13 cellular contexts compared by ENCODE assay signal in the genomic region with DNA sequence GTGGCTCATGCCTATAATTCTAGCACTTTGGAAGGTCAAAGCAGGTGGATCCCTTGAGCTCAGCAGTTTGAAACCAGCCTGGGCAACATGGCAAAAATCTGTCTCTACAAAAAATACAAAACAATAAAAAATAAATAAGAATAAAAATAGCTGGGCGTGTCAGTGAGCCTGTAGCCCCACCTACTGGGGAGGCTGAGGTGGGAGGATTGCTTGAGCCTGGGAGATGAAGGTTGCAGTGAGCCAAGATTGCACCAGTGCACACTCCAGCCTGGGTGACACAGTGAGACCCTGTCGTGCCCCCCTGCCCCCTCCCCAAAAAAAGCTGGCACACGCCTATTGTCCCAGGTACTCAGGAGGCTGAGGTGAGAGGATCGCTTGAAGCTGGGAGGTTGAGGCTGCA. TPM values are rescaled to one million over a fixed set of nuclear protein-coding genes. Genes with fewer than 3 reads are reported as not detected.
A peak's percentile ranks its signal among the peaks of the same experiment; 100 is the strongest.
DNase-seq lines count a peak whose midpoint lies in the region; ATAC-seq, FAIRE-seq and TF ChIP-seq lines count a peak whose summit lies in the region.
"Had no signal": no experiment of that assay in that cellular context is flagged by ENCODE, and none has a peak within 500 bp of the region (broad histone marks: within the 10 kb centered on the region; RNA-seq: fewer than 3 reads in every experiment).

No MANE protein-coding gene starts in this region.

- H3K27me3 ChIP-seq in mammary epithelial cell (ENCODE audit: insufficient read depth, low read length), result no peaks in the 10 kb centered on the region

- H3K9me3 ChIP-seq in mammary epithelial cell (replicated peaks; ENCODE audit: insufficient read depth, low read length), result no peaks in the 10 kb centered on the region

- intact Hi-C loops in mammary epithelial cell (cut with micrococcal nuclease), result loop anchor here (5.0 kb wide), 1 partner anchor 374 kb away; no protein-coding TSS in a partner anchor

- H3K9ac ChIP-seq in mammary epithelial cell (ENCODE audit: insufficient read depth, low read length), result no peak overlapping the region

- H3K27ac Mint-ChIP-seq in activated CD8-positive, alpha-beta memory T cell treated with anti-CD3 and anti-CD28 coated beads, Interleukin-2, amount 10 ng/mL, durations not matched to agents 7 days and 5 days, result no peak overlapping the region
- no peak overlapping the region for H3K27ac Mint-ChIP-seq in progenitor cell of endocrine pancreas
- H3K27ac Mint-ChIP-seq: WTC11 had no signal

- CTCF ChIA-PET in activated CD8-positive, alpha-beta memory T cell treated with anti-CD3 and anti-CD28 coated beads, Interleukin-2, amount 10 ng/mL, durations not matched to agents 7 days and 5 days (lab: Charles Lee), result interaction anchor here (0.8 to 1.4 kb wide), 4 partner anchors 18 to 219 kb away, joined by 3 to 4 read pairs (median 4); partner anchors contain the start of gene ARMC12
- CTCF ChIA-PET in mammary epithelial cell (lab: Charles Lee; ENCODE audit: low non-redundant PET), result interaction anchor here (0.7 kb wide), 1 partner anchor 218 kb away, joined by 3 read pairs; no protein-coding TSS in a partner anchor

- H3K4me1 ChIP-seq in mammary epithelial cell (ENCODE audit: insufficient read depth, low read length), result peaks cover 25% of the 10 kb centered on the region

- no peaks in the 10 kb centered on the region for H3K79me2 ChIP-seq in mammary epithelial cell (ENCODE audit: insufficient read depth, low read length)

- WGBS in mammary epithelial cell (ENCODE audit: low coverage, missing lambda C conversion rate), result 69% methylated on average over 2 of the region's 4 CpGs

- BruUV-seq in mammary epithelial cell (replicated peaks; lab: Mats Ljungman, UMichigan), result no TSS peak

- no peaks in the 10 kb centered on the region for H3K9me3 Mint-ChIP-seq in activated CD8-positive, alpha-beta memory T cell treated with anti-CD3 and anti-CD28 coated beads, Interleukin-2, amount 10 ng/mL, durations not matched to agents 7 days and 5 days (ENCODE audit: low read depth)
- H3K9me3 Mint-ChIP-seq in progenitor cell of endocrine pancreas (ENCODE audit: low read depth), result no peaks in the 10 kb centered on the region
- H3K9me3 Mint-ChIP-seq: WTC11 had no signal

- no peak overlapping the region for H3K4me2 ChIP-seq in mammary epithelial cell (ENCODE audit: insufficient read depth, low read depth, low read length)

- H3K4me3 ChIP-seq in mammary epithelial cell (replicated peaks in 1 of 3; ENCODE audit: insufficient read depth in 1 of 3, low read depth in 2 of 3, low read length in 3 of 3), result no peak overlapping the region

- no peak for FAIRE-seq in GM19239 (lab: Jason Lieb, UNC)
- FAIRE-seq: HTR-8/SVneo had no signal

- H3K36me3 Mint-ChIP-seq in activated CD8-positive, alpha-beta memory T cell treated with anti-CD3 and anti-CD28 coated beads, Interleukin-2, amount 10 ng/mL, durations not matched to agents 7 days and 5 days, result no peaks in the 10 kb centered on the region
- H3K36me3 Mint-ChIP-seq in progenitor cell of endocrine pancreas (ENCODE audit: insufficient read depth), result no peaks in the 10 kb centered on the region
- H3K36me3 Mint-ChIP-seq: WTC11 had no signal

- H3K27ac ChIP-seq in mammary epithelial cell (ENCODE audit: insufficient read depth, low read depth, low read length), result no peak overlapping the region

- dilution Hi-C loops in mammary epithelial cell (cut with HindIII; ENCODE audit: low sequenced_read_pairs), result no loop called here

- in situ Hi-C loops in mammary epithelial cell (cut with MboI; ENCODE audit: low sequenced_read_pairs in 2 of 2), result no loop called here

- no peak for ATAC-seq in activated CD8-positive, alpha-beta memory T cell treated with anti-CD3 and anti-CD28 coated beads, Interleukin-2, amount 10 ng/mL, durations not matched to agents 7 days and 5 days
- ATAC-seq in HG03039 (IDR thresholded peaks at IDR 0.05; ENCODE audit: unreplicated experiment) (no peak), HG02759 (IDR thresholded peaks at IDR 0.05; ENCODE audit: unreplicated experiment) (no peak)
- ATAC-seq: WTC11 had no signal

- H3K4me3 Mint-ChIP-seq in activated CD8-positive, alpha-beta memory T cell treated with anti-CD3 and anti-CD28 coated beads, Interleukin-2, amount 10 ng/mL, durations not matched to agents 7 days and 5 days, result no peak overlapping the region
- no peak overlapping the region for H3K4me3 Mint-ChIP-seq in progenitor cell of endocrine pancreas (ENCODE audit: low read depth)
- H3K4me3 Mint-ChIP-seq: WTC11 had no signal

- no peaks in the 10 kb centered on the region for H4K20me1 ChIP-seq in mammary epithelial cell (ENCODE audit: insufficient read depth, low read length)

- TF ChIP-seq CTCF in mammary epithelial cell (conservative IDR thresholded peaks at IDR 0.05 in 1 of 2, IDR thresholded peaks at IDR 0.05 in 1 of 2; ENCODE audit: extremely low read depth in 1 of 2, insufficient read depth in 1 of 2, low read depth in 1 of 2, low read length in 2 of 2) (peak; percentile 7 to 41), progenitor cell of endocrine pancreas (IDR thresholded peaks at IDR 0.05; ENCODE audit: unreplicated experiment) (peak; percentile 17)

- DNase-seq in activated CD8-positive, alpha-beta memory T cell treated with anti-CD3 and anti-CD28 coated beads, Interleukin-2, amount 50 U/mL, for 4 hours, result peak; percentile 19
- no peak for DNase-seq in activated CD8-positive, alpha-beta memory T cell treated with anti-CD3 and anti-CD28 coated beads, Interleukin-2, amount 10 ng/mL, durations not matched to agents 7 days and 5 days
- DNase-seq in HT1080 (ENCODE audit: low read depth), result peak; percentile 39
- DNase-seq in mammary epithelial cell, result no peak
- no peak for DNase-seq in progenitor cell of endocrine pancreas (ENCODE audit: low spot score, unreplicated experiment)
- DNase-seq in GM19239 (ENCODE audit: insufficient read length, low spot score), result no peak
- DNase-seq: effector CD8-positive, alpha-beta T cell; NCI-H2029; RPMI8226 had no signal

- H3K4me1 Mint-ChIP-seq in activated CD8-positive, alpha-beta memory T cell treated with anti-CD3 and anti-CD28 coated beads, Interleukin-2, amount 10 ng/mL, durations not matched to agents 7 days and 5 days, result peaks cover 10% of the 10 kb centered on the region
- H3K4me1 Mint-ChIP-seq in progenitor cell of endocrine pancreas (ENCODE audit: low read depth), result peaks cover 7% of the 10 kb centered on the region

- peaks cover 27% of the 10 kb centered on the region for H3K27me3 Mint-ChIP-seq in activated CD8-positive, alpha-beta memory T cell treated with anti-CD3 and anti-CD28 coated beads, Interleukin-2, amount 10 ng/mL, durations not matched to agents 7 days and 5 days
- H3K27me3 Mint-ChIP-seq in progenitor cell of endocrine pancreas, result peaks cover 27% of the 10 kb centered on the region

- H2AFZ ChIP-seq in mammary epithelial cell (ENCODE audit: low read depth, low read length), result no peak overlapping the region

- H3K36me3 ChIP-seq in mammary epithelial cell (ENCODE audit: insufficient read depth, low read length), result no peaks in the 10 kb centered on the region

RNA-seq across cellular contexts. Expression of gene SRPK1, which starts 35.1 kb away (rescaled TPM):
- 100 to 1,000 TPM in 1 of 2 experiments, 10 to 100 TPM in 1; 88.2 to 101 TPM for total RNA-seq in activated CD8-positive, alpha-beta memory T cell treated with anti-CD3 and anti-CD28 coated beads, Interleukin-2, amount 10 ng/mL, durations not matched to agents 7 days and 5 days
- 62.0 and 72.3 TPM in 2 replicates for total RNA-seq in HT1080 (2014; rRNA removed; shearing (Covaris generic))
- polyA plus RNA-seq in HT1080 (2015; cell fraction: cytosol; rRNA removed), result 51.2 and 61.1 TPM in 2 replicates
- 83.4 and 97.8 TPM in 2 replicates for polyA plus RNA-seq in HT1080 (2015; cell fraction: nucleus; rRNA removed)
- 10 to 100 TPM; 61.0 to 87.3 TPM for total RNA-seq in mammary epithelial cell
- polyA plus RNA-seq in mammary epithelial cell, result 37.5 TPM
- polyA minus RNA-seq in mammary epithelial cell, result 67.2 TPM
- total RNA-seq in progenitor cell of endocrine pancreas, result 74.3 and 96.2 TPM in 2 replicates

Comparison
In these comparisons a context has a peak if more than half of its experiments do, and no peak if none do; other contexts are left out.
1. DNase-seq: peak in activated CD8-positive, alpha-beta memory T cell treated with anti-CD3 and anti-CD28 coated beads, Interleukin-2, amount 50 U/mL, for 4 hours (single experiment) and HT1080 (single experiment); none in activated CD8-positive, alpha-beta memory T cell treated with anti-CD3 and anti-CD28 coated beads, Interleukin-2, amount 10 ng/mL, durations not matched to agents 7 days and 5 days (single experiment), mammary epithelial cell (single experiment), progenitor cell of endocrine pancreas (single experiment) and GM19239 (single experiment).